ENCODE assay signal across 24 cellular contexts in genomic region chr3:15159501-15160136, GRCh38. TPM values are rescaled to one million over a fixed set of nuclear protein-coding genes. Genes with fewer than 3 reads are reported as not detected.
DNase-seq lines count a peak whose midpoint lies in the region; ATAC-seq and TF ChIP-seq lines count a peak whose summit lies in the region.
"Had no signal": no experiment of that assay in that cellular context is flagged by ENCODE, and none has a peak within 500 bp of the region (broad histone marks: within the 10 kb centered on the region; RNA-seq: fewer than 3 reads in every experiment).

No MANE protein-coding gene starts in this region.

- peaks cover 7% of the 10 kb centered on the region for H3K4me1 Mint-ChIP-seq in activated T-cell treated with anti-CD3 and anti-CD28 coated beads, Interleukin-2, amount 50 U/mL, for 72 hours (ENCODE audit: low read depth)
- no peaks in the 10 kb centered on the region for H3K4me1 Mint-ChIP-seq in activated T-cell treated with anti-CD3 and anti-CD28 coated beads, Interleukin-2, amount 50 U/mL, for 4 hours (ENCODE audit: low read depth)
- H3K4me1 Mint-ChIP-seq in activated CD8-positive, alpha-beta T cell treated with anti-CD3 and anti-CD28 coated beads for 36 hours (ENCODE audit: low read depth), result peaks cover 7% of the 10 kb centered on the region
- H3K4me1 Mint-ChIP-seq in stimulated activated naive B cell treated with anti-CD40 and anti-IgM and Interleukin-4, amounts not matched to agents 10 μg/mL and 1 μg/mL and 100 μg/mL, for 72 hours, result peaks cover 4 to 5% of the 10 kb centered on the region in 2 donors
- no peaks in the 10 kb centered on the region for H3K4me1 Mint-ChIP-seq in endodermal cell
- peaks cover 6% of the 10 kb centered on the region for H3K4me1 Mint-ChIP-seq in stimulated activated memory B cell treated with anti-CD40 and anti-IgM and Interleukin-4, amounts not matched to agents 10 μg/mL and 1 μg/mL and 100 μg/mL, for 72 hours

- peaks cover 2 to 5% of the 10 kb centered on the region in 2 donors for H3K9me3 Mint-ChIP-seq in activated T-cell treated with anti-CD3 and anti-CD28 coated beads, Interleukin-2, amount 50 U/mL, for 72 hours
- peaks cover 7% of the 10 kb centered on the region for H3K9me3 Mint-ChIP-seq in activated T-cell treated with anti-CD3 and anti-CD28 coated beads, Interleukin-2, amount 50 U/mL, for 4 hours
- H3K9me3 Mint-ChIP-seq in activated CD8-positive, alpha-beta T cell treated with anti-CD3 and anti-CD28 coated beads for 36 hours, result peaks cover 5% of the 10 kb centered on the region
- H3K9me3 Mint-ChIP-seq in stimulated activated naive B cell treated with anti-CD40 and anti-IgM and Interleukin-4, amounts not matched to agents 10 μg/mL and 1 μg/mL and 100 μg/mL, for 72 hours, result peaks cover 3 to 4% of the 10 kb centered on the region in 2 donors
- H3K9me3 Mint-ChIP-seq in endodermal cell, result peaks cover 16% of the 10 kb centered on the region
- peaks cover 2% of the 10 kb centered on the region for H3K9me3 Mint-ChIP-seq in stimulated activated memory B cell treated with anti-CD40 and anti-IgM and Interleukin-4, amounts not matched to agents 10 μg/mL and 1 μg/mL and 100 μg/mL, for 72 hours

- peaks cover 31% of the 10 kb centered on the region for H3K27me3 Mint-ChIP-seq in activated T-cell treated with anti-CD3 and anti-CD28 coated beads, Interleukin-2, amount 50 U/mL, for 72 hours (ENCODE audit: low read depth)
- peaks cover 18% of the 10 kb centered on the region for H3K27me3 Mint-ChIP-seq in activated T-cell treated with anti-CD3 and anti-CD28 coated beads, Interleukin-2, amount 50 U/mL, for 4 hours (ENCODE audit: low read depth)
- H3K27me3 Mint-ChIP-seq in activated CD8-positive, alpha-beta T cell treated with anti-CD3 and anti-CD28 coated beads for 36 hours, result peaks cover 10% of the 10 kb centered on the region
- peaks cover 23 to 32% of the 10 kb centered on the region in 2 donors for H3K27me3 Mint-ChIP-seq in stimulated activated naive B cell treated with anti-CD40 and anti-IgM and Interleukin-4, amounts not matched to agents 10 μg/mL and 1 μg/mL and 100 μg/mL, for 72 hours
- H3K27me3 Mint-ChIP-seq in endodermal cell (ENCODE audit: insufficient read depth), result peaks cover 37% of the 10 kb centered on the region
- peaks cover 25% of the 10 kb centered on the region for H3K27me3 Mint-ChIP-seq in stimulated activated memory B cell treated with anti-CD40 and anti-IgM and Interleukin-4, amounts not matched to agents 10 μg/mL and 1 μg/mL and 100 μg/mL, for 72 hours

- peak; percentile 43 to 71 for ATAC-seq in activated T-cell treated with anti-CD3 and anti-CD28 coated beads, Interleukin-2, amount 50 U/mL, for 72 hours (replicated peaks in 1 of 2)
- ATAC-seq in activated T-cell treated with anti-CD3 and anti-CD28 coated beads, Interleukin-2, amount 50 U/mL, for 4 hours, result no peak
- peak; percentile 64 for ATAC-seq in activated CD8-positive, alpha-beta T cell treated with anti-CD3 and anti-CD28 coated beads for 36 hours
- peak; percentile 33 to 54 for ATAC-seq in stimulated activated naive B cell treated with anti-CD40 and anti-IgM and Interleukin-4, amounts not matched to agents 10 μg/mL and 1 μg/mL and 100 μg/mL, for 72 hours (replicated peaks)
- ATAC-seq in stimulated activated memory B cell treated with anti-CD40 and anti-IgM and Interleukin-4, amounts not matched to agents 10 μg/mL and 1 μg/mL and 100 μg/mL, for 72 hours, result no peak
- ATAC-seq: gastroesophageal sphincter, left cardiac atrium, psoas muscle had no signal

- H3K4me3 ChIP-seq in endodermal cell (ENCODE audit: low read length), result no peak overlapping the region
- H3K4me3 ChIP-seq: gastroesophageal sphincter, psoas muscle, spleen, testis had no signal

- no peak for DNase-seq in activated T-cell treated with anti-CD3 and anti-CD28 coated beads, Interleukin-2, amount 50 U/mL, for 72 hours
- DNase-seq in activated T-cell treated with anti-CD3 and anti-CD28 coated beads, Interleukin-2, amount 50 U/mL, for 4 hours, result no peak
- no peak for DNase-seq in activated CD8-positive, alpha-beta T cell treated with anti-CD3 and anti-CD28 coated beads for 36 hours
- DNase-seq in foreskin melanocyte (peak; percentile 45), endodermal cell (no peak), NCI-H1930 (lab: John Stamatoyannopoulos, UW) (no peak)
- DNase-seq in stimulated activated naive B cell treated with anti-CD40 and anti-IgM and Interleukin-4, amounts not matched to agents 10 μg/mL and 1 μg/mL and 100 μg/mL, for 72 hours, result no peak
- DNase-seq: activated T-cell treated with anti-CD3 and anti-CD28 coated beads, Interleukin-2, amount 50 U/mL, for 1 hour; DMS 273 treated with DMSO at 0.1 percent for 48 hours; KBM-7; left cardiac atrium; midbrain; NCI-H1105; NCI-H2107; NCI-H526 treated with DMSO at 0.1 percent for 48 hours; psoas muscle; SHP77 treated with DMSO at 0.1 percent for 48 hours; spleen; testis had no signal

- H3K36me3 Mint-ChIP-seq in activated T-cell treated with anti-CD3 and anti-CD28 coated beads, Interleukin-2, amount 50 U/mL, for 72 hours (ENCODE audit: insufficient read depth in 2 of 2), result peaks cover 1 to 3% of the 10 kb centered on the region in 2 donors
- no peaks in the 10 kb centered on the region for H3K36me3 Mint-ChIP-seq in activated T-cell treated with anti-CD3 and anti-CD28 coated beads, Interleukin-2, amount 50 U/mL, for 4 hours (ENCODE audit: insufficient read depth)
- no peaks in the 10 kb centered on the region for H3K36me3 Mint-ChIP-seq in activated CD8-positive, alpha-beta T cell treated with anti-CD3 and anti-CD28 coated beads for 36 hours (ENCODE audit: low read depth)
- H3K36me3 Mint-ChIP-seq in stimulated activated naive B cell treated with anti-CD40 and anti-IgM and Interleukin-4, amounts not matched to agents 10 μg/mL and 1 μg/mL and 100 μg/mL, for 72 hours, result no peaks in the 10 kb centered on the region
- H3K36me3 Mint-ChIP-seq in endodermal cell (ENCODE audit: low read depth), result no peaks in the 10 kb centered on the region
- no peaks in the 10 kb centered on the region for H3K36me3 Mint-ChIP-seq in stimulated activated memory B cell treated with anti-CD40 and anti-IgM and Interleukin-4, amounts not matched to agents 10 μg/mL and 1 μg/mL and 100 μg/mL, for 72 hours
- H3K36me3 Mint-ChIP-seq: CD14-positive monocyte had no signal

- POLR2A ChIA-PET in activated CD8-positive, alpha-beta T cell treated with anti-CD3 and anti-CD28 coated beads for 36 hours (lab: Charles Lee), result interaction anchor here (0.6 kb wide), 1 partner anchor 112 kb away, joined by 3 read pairs; no protein-coding TSS in a partner anchor

- H3K36me3 ChIP-seq in endodermal cell (ENCODE audit: control insufficient read depth, insufficient read depth, low read length), result no peaks in the 10 kb centered on the region
- H3K36me3 ChIP-seq: gastroesophageal sphincter, spleen had no signal

- peaks cover 43% of the 10 kb centered on the region for H3K27me3 ChIP-seq in endodermal cell (ENCODE audit: control insufficient read depth, insufficient read depth, low read length, poor library complexity, severe bottlenecking)
- H3K27me3 ChIP-seq: testis had no signal

- intact Hi-C loops in activated CD8-positive, alpha-beta T cell treated with anti-CD3 and anti-CD28 coated beads for 36 hours (cut with micrococcal nuclease), result no loop called here

- CTCF ChIA-PET in activated CD8-positive, alpha-beta T cell treated with anti-CD3 and anti-CD28 coated beads for 36 hours (lab: Charles Lee), result no interaction called here

- no peaks in the 10 kb centered on the region for H3K9me3 ChIP-seq in endodermal cell (ENCODE audit: control insufficient read depth, low read length)
- H3K9me3 ChIP-seq: spleen, testis had no signal

- H3K4me3 Mint-ChIP-seq in activated T-cell treated with anti-CD3 and anti-CD28 coated beads, Interleukin-2, amount 50 U/mL, for 72 hours, result no peak overlapping the region
- H3K4me3 Mint-ChIP-seq in activated T-cell treated with anti-CD3 and anti-CD28 coated beads, Interleukin-2, amount 50 U/mL, for 4 hours, result no peak overlapping the region
- H3K4me3 Mint-ChIP-seq in activated CD8-positive, alpha-beta T cell treated with anti-CD3 and anti-CD28 coated beads for 36 hours, result no peak overlapping the region
- no peak overlapping the region for H3K4me3 Mint-ChIP-seq in stimulated activated naive B cell treated with anti-CD40 and anti-IgM and Interleukin-4, amounts not matched to agents 10 μg/mL and 1 μg/mL and 100 μg/mL, for 72 hours
- H3K4me3 Mint-ChIP-seq in endodermal cell, result no peak overlapping the region
- no peak overlapping the region for H3K4me3 Mint-ChIP-seq in stimulated activated memory B cell treated with anti-CD40 and anti-IgM and Interleukin-4, amounts not matched to agents 10 μg/mL and 1 μg/mL and 100 μg/mL, for 72 hours
- H3K4me3 Mint-ChIP-seq: activated naive CD8-positive, alpha-beta T cell; CD14-positive monocyte had no signal

- 87 to 100% methylated on average over 1 to 4 of the region's 5 CpGs for WGBS in endodermal cell (ENCODE audit: insufficient coverage in 1 of 2, insufficient read length in 1 of 2), 2 experiments

- no peak for TF ChIP-seq CTCF in activated CD8-positive, alpha-beta T cell treated with anti-CD3 and anti-CD28 coated beads for 36 hours (IDR thresholded peaks at IDR 0.05)
- TF ChIP-seq CTCF in endodermal cell (conservative IDR thresholded peaks at IDR 0.05), result no peak

- H3K27ac ChIP-seq in endodermal cell (ENCODE audit: low read depth, low read length), result no peak overlapping the region
- H3K27ac ChIP-seq: gastroesophageal sphincter, psoas muscle, spleen, testis, VCaP had no signal

- H3K9ac ChIP-seq in endodermal cell (ENCODE audit: extremely low read depth, low read length, poor library complexity, severe bottlenecking), result no peak overlapping the region

- no peaks in the 10 kb centered on the region for H3K4me1 ChIP-seq in endodermal cell (ENCODE audit: control insufficient read depth, insufficient read depth, low read length)
- H3K4me1 ChIP-seq: gastroesophageal sphincter, psoas muscle, spleen, testis had no signal

- H3K27ac Mint-ChIP-seq in activated T-cell treated with anti-CD3 and anti-CD28 coated beads, Interleukin-2, amount 50 U/mL, for 72 hours, result no peak overlapping the region
- no peak overlapping the region for H3K27ac Mint-ChIP-seq in activated CD8-positive, alpha-beta T cell treated with anti-CD3 and anti-CD28 coated beads for 36 hours
- no peak overlapping the region for H3K27ac Mint-ChIP-seq in stimulated activated naive B cell treated with anti-CD40 and anti-IgM and Interleukin-4, amounts not matched to agents 10 μg/mL and 1 μg/mL and 100 μg/mL, for 72 hours
- H3K27ac Mint-ChIP-seq in endodermal cell, result no peak overlapping the region
- H3K27ac Mint-ChIP-seq in stimulated activated memory B cell treated with anti-CD40 and anti-IgM and Interleukin-4, amounts not matched to agents 10 μg/mL and 1 μg/mL and 100 μg/mL, for 72 hours, result no peak overlapping the region
- H3K27ac Mint-ChIP-seq: activated naive CD8-positive, alpha-beta T cell; CD14-positive monocyte had no signal

RNA-seq across cellular contexts. Expression of gene CAPN7, which starts 46.4 kb away (rescaled TPM):
- total RNA-seq in activated T-cell treated with anti-CD3 and anti-CD28 coated beads, Interleukin-2, amount 50 U/mL, for 72 hours, result 10 to 100 TPM; 26.9 to 29.6 TPM
- total RNA-seq in activated T-cell treated with anti-CD3 and anti-CD28 coated beads, Interleukin-2, amount 50 U/mL, for 4 hours, result 10 to 100 TPM; 22.9 to 24.7 (median 24.2) TPM
- total RNA-seq in activated CD8-positive, alpha-beta T cell treated with anti-CD3 and anti-CD28 coated beads for 36 hours, result 10 to 100 TPM; 22.2 to 27.5 TPM
- total RNA-seq in endodermal cell, result 10 to 100 TPM; 32.6 to 41.2 TPM
- polyA plus RNA-seq in endodermal cell (2013, experiment 1 of 2), result 30.8 TPM
- polyA plus RNA-seq in endodermal cell (2013, experiment 2 of 2), result 26.2 TPM

Comparison
In these comparisons a context has a peak if more than half of its experiments do, and no peak if none do; other contexts are left out.
1. ATAC-seq: peak in activated T-cell treated with anti-CD3 and anti-CD28 coated beads, Interleukin-2, amount 50 U/mL, for 72 hours (2 of 2), activated CD8-positive, alpha-beta T cell treated with anti-CD3 and anti-CD28 coated beads for 36 hours (single experiment) and stimulated activated naive B cell treated with anti-CD40 and anti-IgM and Interleukin-4, amounts not matched to agents 10 μg/mL and 1 μg/mL and 100 μg/mL, for 72 hours (2 of 2); none in activated T-cell treated with anti-CD3 and anti-CD28 coated beads, Interleukin-2, amount 50 U/mL, for 4 hours (0 of 2) and stimulated activated memory B cell treated with anti-CD40 and anti-IgM and Interleukin-4, amounts not matched to agents 10 μg/mL and 1 μg/mL and 100 μg/mL, for 72 hours (single experiment).